Comparison of ENCODE assay signal across 18 cellular contexts in genomic region chr13:64075543-64076271, GRCh38.
DNase-seq lines count a peak whose midpoint lies in the region; ATAC-seq, FAIRE-seq and TF ChIP-seq lines count a peak whose summit lies in the region.
"Had no signal": no experiment of that assay in that cellular context is flagged by ENCODE, and none has a peak within 500 bp of the region (broad histone marks: within the 10 kb centered on the region; RNA-seq: fewer than 3 reads in every experiment).

No MANE protein-coding gene starts in this region.

- in situ Hi-C loops in SK-MEL-5 (cut with HindIII; ENCODE audit: low pct_unique_long_range_greater_than_20kb, low sequenced_read_pairs) = no loop called here

- no peaks in the 10 kb centered on the region for H3K36me3 Mint-ChIP-seq in activated T-helper 17 cell treated with anti-CD3 and anti-CD28 coated beads, Interleukin-2, amount 50 U/mL, for 72 hours (ENCODE audit: low read depth)
- no peaks in the 10 kb centered on the region for H3K36me3 Mint-ChIP-seq in activated naive CD4-positive, alpha-beta T cell treated with anti-CD3 and anti-CD28 coated beads for 36 hours (ENCODE audit: low read depth)
- H3K36me3 Mint-ChIP-seq: naive thymus-derived CD8-positive, alpha-beta T cell had no signal

- peak; percentile 93 for FAIRE-seq in H54 (lab: Jason Lieb, UNC)
- FAIRE-seq: GM12891 had no signal

- no peak for ATAC-seq in omental fat pad (ENCODE audit: low FRiP score)
- no peak for ATAC-seq in activated T-helper 17 cell treated with anti-CD3 and anti-CD28 coated beads, Interleukin-2, amount 50 U/mL, for 72 hours (replicated peaks)
- ATAC-seq: left lobe of liver, right cardiac atrium had no signal

- CTCF ChIA-PET in activated naive CD4-positive, alpha-beta T cell treated with anti-CD3 and anti-CD28 coated beads for 36 hours (lab: Charles Lee) = no interaction called here

- TF ChIP-seq POLR2A in H54 (IDR thresholded peaks at IDR 0.05; ENCODE audit: low read depth, low read length) = no peak

- no peak for TF ChIP-seq CTCF in omental fat pad (IDR thresholded peaks at IDR 0.05)

- intact Hi-C loops in posterior vena cava (cut with DNase I) = no loop called here
- intact Hi-C loops in activated naive CD4-positive, alpha-beta T cell treated with anti-CD3 and anti-CD28 coated beads for 36 hours (cut with micrococcal nuclease) = no loop called here

- no peaks in the 10 kb centered on the region for H3K4me1 Mint-ChIP-seq in activated T-helper 17 cell treated with anti-CD3 and anti-CD28 coated beads, Interleukin-2, amount 50 U/mL, for 72 hours
- no peaks in the 10 kb centered on the region for H3K4me1 Mint-ChIP-seq in activated naive CD4-positive, alpha-beta T cell treated with anti-CD3 and anti-CD28 coated beads for 36 hours (ENCODE audit: low read depth)

- peaks cover 5% of the 10 kb centered on the region for H3K9me3 Mint-ChIP-seq in activated T-helper 17 cell treated with anti-CD3 and anti-CD28 coated beads, Interleukin-2, amount 50 U/mL, for 72 hours
- H3K9me3 Mint-ChIP-seq in activated naive CD4-positive, alpha-beta T cell treated with anti-CD3 and anti-CD28 coated beads for 36 hours = peaks cover 3% of the 10 kb centered on the region

- H3K27me3 Mint-ChIP-seq in activated T-helper 17 cell treated with anti-CD3 and anti-CD28 coated beads, Interleukin-2, amount 50 U/mL, for 72 hours = no peaks in the 10 kb centered on the region
- H3K27me3 Mint-ChIP-seq in activated naive CD4-positive, alpha-beta T cell treated with anti-CD3 and anti-CD28 coated beads for 36 hours (ENCODE audit: low read depth) = no peaks in the 10 kb centered on the region
- H3K27me3 Mint-ChIP-seq: naive thymus-derived CD8-positive, alpha-beta T cell had no signal

- DNase-seq in H54 (ENCODE audit: insufficient read length, low spot score) = peak; percentile 26
- peak; percentile 92 for DNase-seq in NCI-H146 (lab: John Stamatoyannopoulos, UW)
- DNase-seq in SK-MEL-5 (ENCODE audit: low read depth, low spot score) = peak; percentile 85
- peak; percentile 75 for DNase-seq in posterior vena cava (ENCODE audit: low spot score)
- DNase-seq in omental fat pad (ENCODE audit: low spot score) = no peak
- no peak for DNase-seq in activated effector memory CD4-positive, alpha-beta T cell treated with Interleukin-2 at 50 U/mL for 16 hours
- DNase-seq in activated naive CD4-positive, alpha-beta T cell treated with anti-CD3 and anti-CD28 coated beads for 36 hours = no peak
- DNase-seq: activated CD4-positive, alpha-beta T cell treated with anti-CD3 and anti-CD28 coated beads, Interleukin-2, amount 50 U/mL, for 1 hour; activated T-cell treated with anti-CD3 and anti-CD28 coated beads, Interleukin-2, amount 50 U/mL, for 48 hours; amygdala; DMS79 treated with DMSO at 0.1 percent for 48 hours; NCI-H345; right cardiac atrium had no signal

- no peak overlapping the region for H3K4me3 Mint-ChIP-seq in activated T-helper 17 cell treated with anti-CD3 and anti-CD28 coated beads, Interleukin-2, amount 50 U/mL, for 72 hours
- no peak overlapping the region for H3K4me3 Mint-ChIP-seq in activated naive CD4-positive, alpha-beta T cell treated with anti-CD3 and anti-CD28 coated beads for 36 hours
- H3K4me3 Mint-ChIP-seq: T-helper 2 cell treated with Interferon-gamma antibody and Interleukin-4, amounts not matched to agents 5 μg/mL and 100 μg/mL, for 36 hours had no signal

- H3K27ac Mint-ChIP-seq in activated T-helper 17 cell treated with anti-CD3 and anti-CD28 coated beads, Interleukin-2, amount 50 U/mL, for 72 hours = no peak overlapping the region
- H3K27ac Mint-ChIP-seq in activated naive CD4-positive, alpha-beta T cell treated with anti-CD3 and anti-CD28 coated beads for 36 hours = no peak overlapping the region
- H3K27ac Mint-ChIP-seq: T-helper 2 cell treated with Interferon-gamma antibody and Interleukin-4, amounts not matched to agents 5 μg/mL and 100 μg/mL, for 36 hours had no signal

Comparison
In these comparisons a context has a peak if more than half of its experiments do, and no peak if none do; other contexts are left out.
1. DNase-seq: peak in H54 (single experiment), NCI-H146 (single experiment), SK-MEL-5 (single experiment) and posterior vena cava (single experiment); none in omental fat pad (single experiment), activated effector memory CD4-positive, alpha-beta T cell treated with Interleukin-2 at 50 U/mL for 16 hours (single experiment) and activated naive CD4-positive, alpha-beta T cell treated with anti-CD3 and anti-CD28 coated beads for 36 hours (single experiment).